1 cellular context compared by ENCODE assay signal in the genomic region with DNA sequence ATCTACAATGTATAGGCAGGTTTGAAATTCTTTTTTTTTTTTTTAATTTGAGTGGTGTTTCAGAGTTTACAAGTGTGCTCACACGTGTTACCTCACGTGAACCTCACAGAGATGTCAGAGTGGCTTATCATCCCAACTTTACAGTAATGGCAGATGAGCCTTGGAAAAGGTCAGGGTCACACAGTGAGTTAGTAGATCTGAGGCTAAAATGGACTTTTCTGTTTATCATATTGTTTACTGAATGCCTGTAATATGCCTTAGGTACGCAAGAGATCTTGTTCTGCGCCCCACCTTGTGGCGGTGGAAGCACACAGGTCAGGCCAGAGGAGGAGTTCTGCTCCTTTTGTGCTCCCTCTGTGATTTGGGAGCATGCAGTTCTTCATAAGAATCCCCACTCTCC.
TF ChIP-seq lines count a peak whose summit lies in the region.

No MANE protein-coding gene starts in this region.

TF ChIP-seq in HepG2, 621 proteins besides CTCF, POLR2A, EP300 and RAD21 (continued from another document and continues in another):
- TF ChIP-seq, protein P1, sequence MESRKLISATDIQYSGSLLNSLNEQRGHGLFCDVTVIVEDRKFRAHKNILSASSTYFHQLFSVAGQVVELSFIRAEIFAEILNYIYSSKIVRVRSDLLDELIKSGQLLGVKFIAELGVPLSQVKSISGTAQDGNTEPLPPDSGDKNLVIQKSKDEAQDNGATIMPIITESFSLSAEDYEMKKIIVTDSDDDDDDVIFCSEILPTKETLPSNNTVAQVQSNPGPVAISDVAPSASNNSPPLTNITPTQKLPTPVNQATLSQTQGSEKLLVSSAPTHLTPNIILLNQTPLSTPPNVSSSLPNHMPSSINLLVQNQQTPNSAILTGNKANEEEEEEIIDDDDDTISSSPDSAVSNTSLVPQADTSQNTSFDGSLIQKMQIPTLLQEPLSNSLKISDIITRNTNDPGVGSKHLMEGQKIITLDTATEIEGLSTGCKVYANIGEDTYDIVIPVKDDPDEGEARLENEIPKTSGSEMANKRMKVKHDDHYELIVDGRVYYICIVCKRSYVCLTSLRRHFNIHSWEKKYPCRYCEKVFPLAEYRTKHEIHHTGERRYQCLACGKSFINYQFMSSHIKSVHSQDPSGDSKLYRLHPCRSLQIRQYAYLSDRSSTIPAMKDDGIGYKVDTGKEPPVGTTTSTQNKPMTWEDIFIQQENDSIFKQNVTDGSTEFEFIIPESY (CRISPR knock-in tag; IDR thresholded peaks at IDR 0.05), result peak; percentile 75; the same call in 1 of the 2 replicates
- TF ChIP-seq SALL1 (CRISPR knock-in tag; IDR thresholded peaks at IDR 0.05) (peak; percentile 68), TCF7 (IDR thresholded peaks at IDR 0.05; ENCODE audit: low read depth) (peak; percentile 33; the same call in 1 of the 2 replicates), ZFP82 (CRISPR knock-in tag; IDR thresholded peaks at IDR 0.05; ENCODE audit: borderline replicate concordance) (no peak), SRY (CRISPR knock-in tag; IDR thresholded peaks at IDR 0.05) (no peak), DNMT3B (CRISPR knock-in tag; conservative IDR thresholded peaks at IDR 0.05) (no peak), SAP130 (CRISPR knock-in tag; IDR thresholded peaks at IDR 0.05; ENCODE audit: low read depth) (0 out of 2 replicates have a peak, but pooled peaks have one; percentile 10), SMC3 (IDR thresholded peaks at IDR 0.05; ENCODE audit: low read length) (peak; percentile 23; the same call in 1 of the 2 replicates), SOX13 (IDR thresholded peaks at IDR 0.05) (no peak), SOX13 (CRISPR knock-in tag; conservative IDR thresholded peaks at IDR 0.05 in 1 of 2, IDR thresholded peaks at IDR 0.05 in 1 of 2) (peak in 1 of 2 experiments; percentile 17; a peak in 1 of 4 replicates), RFX5 (IDR thresholded peaks at IDR 0.05; ENCODE audit: low read depth, low read length) (no peak), NR2F6 (IDR thresholded peaks at IDR 0.05) (peak; percentile 77), NR2F6 (CRISPR knock-in tag; IDR thresholded peaks at IDR 0.05) (peak; percentile 32; the same call in 1 of the 2 replicates), RBM22 (optimal IDR thresholded peaks at IDR 0.05; ENCODE audit: low read length) (peak; percentile 17), SOX6 (IDR thresholded peaks at IDR 0.05) (no peak), SOX6 (CRISPR knock-in tag; IDR thresholded peaks at IDR 0.05) (peak; percentile 41; the same call in 1 of the 2 replicates), HDAC2 (CRISPR knock-in tag; IDR thresholded peaks at IDR 0.05) (peak; percentile 40; the same call in 1 of the 2 replicates), RELA (CRISPR knock-in tag; IDR thresholded peaks at IDR 0.05) (no peak), HOXA3 (CRISPR knock-in tag; IDR thresholded peaks at IDR 0.05) (peak; percentile 20; the same call in 1 of the 2 replicates), FOXA1 (IDR thresholded peaks at IDR 0.05) (no peak), FOXA1 (CRISPR knock-in tag; IDR thresholded peaks at IDR 0.05) (peak; percentile 75), GFI1 (CRISPR knock-in tag; IDR thresholded peaks at IDR 0.05; ENCODE audit: borderline replicate concordance) (0 out of 2 replicates have a peak, but pooled peaks have one; percentile 28), CEBPB (IDR thresholded peaks at IDR 0.05; ENCODE audit: borderline replicate concordance, low read depth, low read length) (no peak), NR2F2 (IDR thresholded peaks at IDR 0.05; ENCODE audit: borderline replicate concordance, low read depth) (peak; percentile 72), MEF2D (CRISPR knock-in tag; IDR thresholded peaks at IDR 0.05) (no peak), ZNF121 (CRISPR knock-in tag; IDR thresholded peaks at IDR 0.05) (no peak), BHLHE40 (IDR thresholded peaks at IDR 0.05; ENCODE audit: low read length) (0 out of 2 replicates have a peak, but pooled peaks have one; percentile 3), FOXP1 (IDR thresholded peaks at IDR 0.05) (peak; percentile 74), FOXP1 (CRISPR knock-in tag; IDR thresholded peaks at IDR 0.05) (peak; percentile 84), FOXA3 (CRISPR knock-in tag; IDR thresholded peaks at IDR 0.05) (peak; percentile 71; the same call in 1 of the 2 replicates)
- TF ChIP-seq, protein P2, sequence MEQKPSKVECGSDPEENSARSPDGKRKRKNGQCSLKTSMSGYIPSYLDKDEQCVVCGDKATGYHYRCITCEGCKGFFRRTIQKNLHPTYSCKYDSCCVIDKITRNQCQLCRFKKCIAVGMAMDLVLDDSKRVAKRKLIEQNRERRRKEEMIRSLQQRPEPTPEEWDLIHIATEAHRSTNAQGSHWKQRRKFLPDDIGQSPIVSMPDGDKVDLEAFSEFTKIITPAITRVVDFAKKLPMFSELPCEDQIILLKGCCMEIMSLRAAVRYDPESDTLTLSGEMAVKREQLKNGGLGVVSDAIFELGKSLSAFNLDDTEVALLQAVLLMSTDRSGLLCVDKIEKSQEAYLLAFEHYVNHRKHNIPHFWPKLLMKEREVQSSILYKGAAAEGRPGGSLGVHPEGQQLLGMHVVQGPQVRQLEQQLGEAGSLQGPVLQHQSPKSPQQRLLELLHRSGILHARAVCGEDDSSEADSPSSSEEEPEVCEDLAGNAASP (CRISPR knock-in tag; IDR thresholded peaks at IDR 0.05; ENCODE audit: borderline replicate concordance), result peak; percentile 90; the same call in 1 of the 2 replicates
- TF ChIP-seq, protein P3, sequence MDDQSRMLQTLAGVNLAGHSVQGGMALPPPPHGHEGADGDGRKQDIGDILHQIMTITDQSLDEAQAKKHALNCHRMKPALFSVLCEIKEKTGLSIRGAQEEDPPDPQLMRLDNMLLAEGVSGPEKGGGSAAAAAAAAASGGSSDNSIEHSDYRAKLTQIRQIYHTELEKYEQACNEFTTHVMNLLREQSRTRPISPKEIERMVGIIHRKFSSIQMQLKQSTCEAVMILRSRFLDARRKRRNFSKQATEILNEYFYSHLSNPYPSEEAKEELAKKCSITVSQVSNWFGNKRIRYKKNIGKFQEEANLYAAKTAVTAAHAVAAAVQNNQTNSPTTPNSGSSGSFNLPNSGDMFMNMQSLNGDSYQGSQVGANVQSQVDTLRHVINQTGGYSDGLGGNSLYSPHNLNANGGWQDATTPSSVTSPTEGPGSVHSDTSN (CRISPR knock-in tag; IDR thresholded peaks at IDR 0.05; ENCODE audit: borderline replicate concordance), result no peak
- TF ChIP-seq, protein P4, sequence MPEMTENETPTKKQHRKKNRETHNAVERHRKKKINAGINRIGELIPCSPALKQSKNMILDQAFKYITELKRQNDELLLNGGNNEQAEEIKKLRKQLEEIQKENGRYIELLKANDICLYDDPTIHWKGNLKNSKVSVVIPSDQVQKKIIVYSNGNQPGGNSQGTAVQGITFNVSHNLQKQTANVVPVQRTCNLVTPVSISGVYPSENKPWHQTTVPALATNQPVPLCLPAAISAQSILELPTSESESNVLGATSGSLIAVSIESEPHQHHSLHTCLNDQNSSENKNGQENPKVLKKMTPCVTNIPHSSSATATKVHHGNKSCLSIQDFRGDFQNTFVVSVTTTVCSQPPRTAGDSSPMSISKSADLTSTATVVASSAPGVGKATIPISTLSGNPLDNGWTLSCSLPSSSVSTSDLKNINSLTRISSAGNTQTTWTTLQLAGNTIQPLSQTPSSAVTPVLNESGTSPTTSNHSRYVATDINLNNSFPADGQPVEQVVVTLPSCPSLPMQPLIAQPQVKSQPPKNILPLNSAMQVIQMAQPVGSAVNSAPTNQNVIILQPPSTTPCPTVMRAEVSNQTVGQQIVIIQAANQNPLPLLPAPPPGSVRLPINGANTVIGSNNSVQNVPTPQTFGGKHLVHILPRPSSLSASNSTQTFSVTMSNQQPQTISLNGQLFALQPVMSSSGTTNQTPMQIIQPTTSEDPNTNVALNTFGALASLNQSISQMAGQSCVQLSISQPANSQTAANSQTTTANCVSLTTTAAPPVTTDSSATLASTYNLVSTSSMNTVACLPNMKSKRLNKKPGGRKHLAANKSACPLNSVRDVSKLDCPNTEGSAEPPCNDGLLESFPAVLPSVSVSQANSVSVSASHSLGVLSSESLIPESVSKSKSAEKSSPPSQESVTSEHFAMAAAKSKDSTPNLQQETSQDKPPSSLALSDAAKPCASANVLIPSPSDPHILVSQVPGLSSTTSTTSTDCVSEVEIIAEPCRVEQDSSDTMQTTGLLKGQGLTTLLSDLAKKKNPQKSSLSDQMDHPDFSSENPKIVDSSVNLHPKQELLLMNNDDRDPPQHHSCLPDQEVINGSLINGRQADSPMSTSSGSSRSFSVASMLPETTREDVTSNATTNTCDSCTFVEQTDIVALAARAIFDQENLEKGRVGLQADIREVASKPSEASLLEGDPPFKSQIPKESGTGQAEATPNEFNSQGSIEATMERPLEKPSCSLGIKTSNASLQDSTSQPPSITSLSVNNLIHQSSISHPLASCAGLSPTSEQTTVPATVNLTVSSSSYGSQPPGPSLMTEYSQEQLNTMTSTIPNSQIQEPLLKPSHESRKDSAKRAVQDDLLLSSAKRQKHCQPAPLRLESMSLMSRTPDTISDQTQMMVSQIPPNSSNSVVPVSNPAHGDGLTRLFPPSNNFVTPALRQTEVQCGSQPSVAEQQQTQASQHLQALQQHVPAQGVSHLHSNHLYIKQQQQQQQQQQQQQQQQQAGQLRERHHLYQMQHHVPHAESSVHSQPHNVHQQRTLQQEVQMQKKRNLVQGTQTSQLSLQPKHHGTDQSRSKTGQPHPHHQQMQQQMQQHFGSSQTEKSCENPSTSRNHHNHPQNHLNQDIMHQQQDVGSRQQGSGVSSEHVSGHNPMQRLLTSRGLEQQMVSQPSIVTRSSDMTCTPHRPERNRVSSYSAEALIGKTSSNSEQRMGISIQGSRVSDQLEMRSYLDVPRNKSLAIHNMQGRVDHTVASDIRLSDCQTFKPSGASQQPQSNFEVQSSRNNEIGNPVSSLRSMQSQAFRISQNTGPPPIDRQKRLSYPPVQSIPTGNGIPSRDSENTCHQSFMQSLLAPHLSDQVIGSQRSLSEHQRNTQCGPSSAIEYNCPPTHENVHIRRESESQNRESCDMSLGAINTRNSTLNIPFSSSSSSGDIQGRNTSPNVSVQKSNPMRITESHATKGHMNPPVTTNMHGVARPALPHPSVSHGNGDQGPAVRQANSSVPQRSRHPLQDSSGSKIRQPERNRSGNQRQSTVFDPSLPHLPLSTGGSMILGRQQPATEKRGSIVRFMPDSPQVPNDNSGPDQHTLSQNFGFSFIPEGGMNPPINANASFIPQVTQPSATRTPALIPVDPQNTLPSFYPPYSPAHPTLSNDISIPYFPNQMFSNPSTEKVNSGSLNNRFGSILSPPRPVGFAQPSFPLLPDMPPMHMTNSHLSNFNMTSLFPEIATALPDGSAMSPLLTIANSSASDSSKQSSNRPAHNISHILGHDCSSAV (CRISPR knock-in tag; IDR thresholded peaks at IDR 0.05; ENCODE audit: borderline replicate concordance), result no peak
- TF ChIP-seq, protein P5, sequence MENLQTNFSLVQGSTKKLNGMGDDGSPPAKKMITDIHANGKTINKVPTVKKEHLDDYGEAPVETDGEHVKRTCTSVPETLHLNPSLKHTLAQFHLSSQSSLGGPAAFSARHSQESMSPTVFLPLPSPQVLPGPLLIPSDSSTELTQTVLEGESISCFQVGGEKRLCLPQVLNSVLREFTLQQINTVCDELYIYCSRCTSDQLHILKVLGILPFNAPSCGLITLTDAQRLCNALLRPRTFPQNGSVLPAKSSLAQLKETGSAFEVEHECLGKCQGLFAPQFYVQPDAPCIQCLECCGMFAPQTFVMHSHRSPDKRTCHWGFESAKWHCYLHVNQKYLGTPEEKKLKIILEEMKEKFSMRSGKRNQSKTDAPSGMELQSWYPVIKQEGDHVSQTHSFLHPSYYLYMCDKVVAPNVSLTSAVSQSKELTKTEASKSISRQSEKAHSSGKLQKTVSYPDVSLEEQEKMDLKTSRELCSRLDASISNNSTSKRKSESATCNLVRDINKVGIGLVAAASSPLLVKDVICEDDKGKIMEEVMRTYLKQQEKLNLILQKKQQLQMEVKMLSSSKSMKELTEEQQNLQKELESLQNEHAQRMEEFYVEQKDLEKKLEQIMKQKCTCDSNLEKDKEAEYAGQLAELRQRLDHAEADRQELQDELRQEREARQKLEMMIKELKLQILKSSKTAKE (CRISPR knock-in tag; IDR thresholded peaks at IDR 0.05; ENCODE audit: borderline replicate concordance), result no peak
- TF ChIP-seq, protein P6, sequence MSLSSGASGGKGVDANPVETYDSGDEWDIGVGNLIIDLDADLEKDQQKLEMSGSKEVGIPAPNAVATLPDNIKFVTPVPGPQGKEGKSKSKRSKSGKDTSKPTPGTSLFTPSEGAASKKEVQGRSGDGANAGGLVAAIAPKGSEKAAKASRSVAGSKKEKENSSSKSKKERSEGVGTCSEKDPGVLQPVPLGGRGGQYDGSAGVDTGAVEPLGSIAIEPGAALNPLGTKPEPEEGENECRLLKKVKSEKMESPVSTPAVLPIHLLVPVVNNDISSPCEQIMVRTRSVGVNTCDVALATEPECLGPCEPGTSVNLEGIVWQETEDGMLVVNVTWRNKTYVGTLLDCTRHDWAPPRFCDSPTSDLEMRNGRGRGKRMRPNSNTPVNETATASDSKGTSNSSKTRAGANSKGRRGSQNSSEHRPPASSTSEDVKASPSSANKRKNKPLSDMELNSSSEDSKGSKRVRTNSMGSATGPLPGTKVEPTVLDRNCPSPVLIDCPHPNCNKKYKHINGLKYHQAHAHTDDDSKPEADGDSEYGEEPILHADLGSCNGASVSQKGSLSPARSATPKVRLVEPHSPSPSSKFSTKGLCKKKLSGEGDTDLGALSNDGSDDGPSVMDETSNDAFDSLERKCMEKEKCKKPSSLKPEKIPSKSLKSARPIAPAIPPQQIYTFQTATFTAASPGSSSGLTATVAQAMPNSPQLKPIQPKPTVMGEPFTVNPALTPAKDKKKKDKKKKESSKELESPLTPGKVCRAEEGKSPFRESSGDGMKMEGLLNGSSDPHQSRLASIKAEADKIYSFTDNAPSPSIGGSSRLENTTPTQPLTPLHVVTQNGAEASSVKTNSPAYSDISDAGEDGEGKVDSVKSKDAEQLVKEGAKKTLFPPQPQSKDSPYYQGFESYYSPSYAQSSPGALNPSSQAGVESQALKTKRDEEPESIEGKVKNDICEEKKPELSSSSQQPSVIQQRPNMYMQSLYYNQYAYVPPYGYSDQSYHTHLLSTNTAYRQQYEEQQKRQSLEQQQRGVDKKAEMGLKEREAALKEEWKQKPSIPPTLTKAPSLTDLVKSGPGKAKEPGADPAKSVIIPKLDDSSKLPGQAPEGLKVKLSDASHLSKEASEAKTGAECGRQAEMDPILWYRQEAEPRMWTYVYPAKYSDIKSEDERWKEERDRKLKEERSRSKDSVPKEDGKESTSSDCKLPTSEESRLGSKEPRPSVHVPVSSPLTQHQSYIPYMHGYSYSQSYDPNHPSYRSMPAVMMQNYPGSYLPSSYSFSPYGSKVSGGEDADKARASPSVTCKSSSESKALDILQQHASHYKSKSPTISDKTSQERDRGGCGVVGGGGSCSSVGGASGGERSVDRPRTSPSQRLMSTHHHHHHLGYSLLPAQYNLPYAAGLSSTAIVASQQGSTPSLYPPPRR (CRISPR knock-in tag; IDR thresholded peaks at IDR 0.05; ENCODE audit: borderline replicate concordance), result peak; percentile 68; the same call in 1 of the 2 replicates
